Comparison of ENCODE assay signal across 8 cellular contexts in genomic region chr12:79692249-79692619, GRCh38. TPM values are rescaled to one million over a fixed set of nuclear protein-coding genes. Genes with fewer than 3 reads are reported as not detected.
DNase-seq lines count a peak whose midpoint lies in the region; ATAC-seq and TF ChIP-seq lines count a peak whose summit lies in the region.

No MANE protein-coding gene starts in this region.

- no peaks in the 10 kb centered on the region for H3K36me3 Mint-ChIP-seq in activated T-helper 2 cell treated with anti-CD3 and anti-CD28 coated beads, Interferon-gamma antibody, Interleukin-2, Interleukin-4, amounts not matched to agents 10 μg/mL and 5 μg/mL and 100 μg/mL, durations not matched to agents 14 hours and 24 hours and 36 hours (ENCODE audit: low read depth)

- H3K27ac Mint-ChIP-seq in activated T-helper 2 cell treated with anti-CD3 and anti-CD28 coated beads, Interferon-gamma antibody, Interleukin-2, Interleukin-4, amounts not matched to agents 10 μg/mL and 5 μg/mL and 100 μg/mL, durations not matched to agents 14 hours and 24 hours and 36 hours: no peak overlapping the region

- H3K27me3 ChIP-seq in brain microvascular endothelial cell (replicated peaks): no peaks in the 10 kb centered on the region
- H3K27me3 ChIP-seq in left lung: peaks cover 0 to 47% of the 10 kb centered on the region in 2 donors
- H3K27me3 ChIP-seq in upper lobe of left lung: peaks cover 0 to 3% (median 0%) of the 10 kb centered on the region in 4 donors

- H3K4me1 Mint-ChIP-seq in activated T-helper 2 cell treated with anti-CD3 and anti-CD28 coated beads, Interferon-gamma antibody, Interleukin-2, Interleukin-4, amounts not matched to agents 10 μg/mL and 5 μg/mL and 100 μg/mL, durations not matched to agents 14 hours and 24 hours and 36 hours (ENCODE audit: low read depth): peaks cover 14% of the 10 kb centered on the region

- no peaks in the 10 kb centered on the region for H3K9me3 Mint-ChIP-seq in activated T-helper 2 cell treated with anti-CD3 and anti-CD28 coated beads, Interferon-gamma antibody, Interleukin-2, Interleukin-4, amounts not matched to agents 10 μg/mL and 5 μg/mL and 100 μg/mL, durations not matched to agents 14 hours and 24 hours and 36 hours

- TF ChIP-seq CTCF in brain microvascular endothelial cell (IDR thresholded peaks at IDR 0.05; ENCODE audit: low read depth, low read length, missing control alignments) (no peak), left lung (IDR thresholded peaks at IDR 0.05) (no peak), upper lobe of left lung (IDR thresholded peaks at IDR 0.05) (no peak)

- TF ChIP-seq EP300 in upper lobe of left lung (IDR thresholded peaks at IDR 0.05): no peak

- no peak overlapping the region for H3K4me3 Mint-ChIP-seq in activated T-helper 2 cell treated with anti-CD3 and anti-CD28 coated beads, Interferon-gamma antibody, Interleukin-2, Interleukin-4, amounts not matched to agents 10 μg/mL and 5 μg/mL and 100 μg/mL, durations not matched to agents 14 hours and 24 hours and 36 hours (ENCODE audit: low read depth)

- peak overlapping the region; percentile 85 for H3K4me3 ChIP-seq in brain microvascular endothelial cell (ENCODE audit: low read depth, low read length)
- H3K4me3 ChIP-seq in left lung: peak overlapping the region; percentile 10 to 66
- H3K4me3 ChIP-seq in upper lobe of left lung: peak overlapping the region in 3 of 4 donors; percentile 64 to 95 (median 84)

- intact Hi-C loops in left lung (cut with DNase I) (no loop called here), cardiac septum (cut with DNase I) (loop anchor here (10.0 kb wide), 1 partner anchor 243 kb away; the partner anchor contains the start of gene PPP1R12A)
- intact Hi-C loops in activated T-helper 2 cell treated with anti-CD3 and anti-CD28 coated beads, Interferon-gamma antibody, Interleukin-2, Interleukin-4, amounts not matched to agents 10 μg/mL and 5 μg/mL and 100 μg/mL, durations not matched to agents 14 hours and 24 hours and 36 hours (cut with micrococcal nuclease): loop anchor here (10.0 kb wide), 1 partner anchor 243 kb away; the partner anchor contains the start of gene PPP1R12A

- DNase-seq in NCI-H1417 (lab: John Stamatoyannopoulos, UW): peak in 2 of 3 experiments; percentile 52 to 70
- no peak for DNase-seq in NCI-H1417 treated with DMSO at 0.1 percent for 48 hours (lab: John Stamatoyannopoulos, UW)
- no peak for DNase-seq in brain microvascular endothelial cell
- no peak for DNase-seq in left lung
- no peak for DNase-seq in upper lobe of left lung
- no peak for DNase-seq in activated effector memory CD4-positive, alpha-beta T cell treated with anti-CD3 and anti-CD28 coated beads, Interleukin-2, amount 50 U/mL, for 16 hours
- DNase-seq in cardiac septum (ENCODE audit: low spot score): no peak
- DNase-seq in activated T-helper 2 cell treated with anti-CD3 and anti-CD28 coated beads, Interferon-gamma antibody, Interleukin-2, Interleukin-4, amounts not matched to agents 10 μg/mL and 5 μg/mL and 100 μg/mL, durations not matched to agents 14 hours and 24 hours and 36 hours (ENCODE audit: low spot score): no peak

- peaks cover 55% of the 10 kb centered on the region for H3K27me3 Mint-ChIP-seq in activated T-helper 2 cell treated with anti-CD3 and anti-CD28 coated beads, Interferon-gamma antibody, Interleukin-2, Interleukin-4, amounts not matched to agents 10 μg/mL and 5 μg/mL and 100 μg/mL, durations not matched to agents 14 hours and 24 hours and 36 hours (ENCODE audit: low read depth)

- no peak for TF ChIP-seq POLR2A in upper lobe of left lung (IDR thresholded peaks at IDR 0.05)

- in situ Hi-C loops in brain microvascular endothelial cell (cut with HindIII; ENCODE audit: low pct_ligation_motif_present, low sequenced_read_pairs): no loop called here

- H3K4me1 ChIP-seq in left lung (peaks cover 9 to 34% of the 10 kb centered on the region in 2 donors), upper lobe of left lung (peaks cover 0 to 26% (median 2%) of the 10 kb centered on the region in 4 donors)

- peak overlapping the region; percentile 95 for H3K27ac ChIP-seq in brain microvascular endothelial cell
- H3K27ac ChIP-seq in left lung: peak overlapping the region; percentile 76 to 89
- peak overlapping the region; percentile 89 to 93 (median 92) for H3K27ac ChIP-seq in upper lobe of left lung

- WGBS in upper lobe of left lung, 2 donors: 57 to 59% methylated on average over 4 of the region's 4 CpGs

- H3K36me3 ChIP-seq in brain microvascular endothelial cell (replicated peaks) (no peaks in the 10 kb centered on the region), left lung (no peaks in the 10 kb centered on the region), upper lobe of left lung (no peaks in the 10 kb centered on the region)

- no peaks in the 10 kb centered on the region for H3K9me3 ChIP-seq in left lung
- no peaks in the 10 kb centered on the region for H3K9me3 ChIP-seq in upper lobe of left lung

- ATAC-seq in left lung (no peak), upper lobe of left lung (ENCODE audit: low FRiP score in 2 of 2) (no peak)

RNA-seq across cellular contexts. Expression of gene PAWR, which starts 1.5 kb away (rescaled TPM):
- total RNA-seq in left lung: 10 to 100 TPM; 54.6 to 70.5 TPM
- 10 to 100 TPM; 45.1 to 88.0 (median 58.3) TPM for total RNA-seq in upper lobe of left lung
- 6.6 TPM for total RNA-seq in cardiac septum
- total RNA-seq in activated T-helper 2 cell treated with anti-CD3 and anti-CD28 coated beads, Interferon-gamma antibody, Interleukin-2, Interleukin-4, amounts not matched to agents 10 μg/mL and 5 μg/mL and 100 μg/mL, durations not matched to agents 14 hours and 24 hours and 36 hours: 2.8 and 4.1 TPM in 2 replicates

Comparison
In these comparisons a context has a peak if more than half of its experiments do, and no peak if none do; other contexts are left out.
1. DNase-seq: peak in NCI-H1417 (2 of 3); none in NCI-H1417 treated with DMSO at 0.1 percent for 48 hours (single experiment), brain microvascular endothelial cell (single experiment), left lung (0 of 2), upper lobe of left lung (0 of 2), activated effector memory CD4-positive, alpha-beta T cell treated with anti-CD3 and anti-CD28 coated beads, Interleukin-2, amount 50 U/mL, for 16 hours (single experiment), cardiac septum (single experiment) and activated T-helper 2 cell treated with anti-CD3 and anti-CD28 coated beads, Interferon-gamma antibody, Interleukin-2, Interleukin-4, amounts not matched to agents 10 μg/mL and 5 μg/mL and 100 μg/mL, durations not matched to agents 14 hours and 24 hours and 36 hours (single experiment).
2. intact Hi-C loops: an anchor here in cardiac septum (10.0 kb wide) and activated T-helper 2 cell treated with anti-CD3 and anti-CD28 coated beads, Interferon-gamma antibody, Interleukin-2, Interleukin-4, amounts not matched to agents 10 μg/mL and 5 μg/mL and 100 μg/mL, durations not matched to agents 14 hours and 24 hours and 36 hours (10.0 kb wide); none called in left lung.
3. Peak in every context shown above with its lines, with median percentiles within 50 percentile points of each other: H3K27ac ChIP-seq and H3K4me3 ChIP-seq.